23 cellular contexts compared by ENCODE assay signal in the genomic region with DNA sequence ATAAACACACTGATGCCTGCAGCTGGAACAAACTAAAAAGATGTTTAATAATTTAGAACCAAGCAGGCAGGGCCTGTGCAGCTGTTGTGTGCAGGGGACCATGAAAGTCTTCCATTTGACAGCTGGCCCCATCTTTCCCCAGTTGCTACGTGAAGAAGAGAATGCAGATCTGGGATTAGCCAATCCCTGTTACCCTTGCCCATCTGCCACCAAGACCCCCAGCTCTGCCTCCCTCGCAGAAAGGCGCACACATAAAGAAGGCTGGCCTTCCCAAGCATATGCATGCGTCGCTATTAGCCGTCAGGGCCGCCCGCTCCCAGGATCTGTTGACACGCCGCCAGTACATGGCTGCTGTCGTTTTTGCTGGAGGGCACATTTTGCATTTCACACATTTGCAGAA.
"Had no signal": no experiment of that assay in that cellular context is flagged by ENCODE, and none has a peak within 500 bp of the region (broad histone marks: within the 10 kb centered on the region; RNA-seq: fewer than 3 reads in every experiment).

No MANE protein-coding gene starts in this region.

- DNase-seq: activated B cell treated with CpG ODN at 0.5 μM for 24 hours; activated CD4-positive, alpha-beta T cell treated with anti-CD3 and anti-CD28 coated beads for 36 hours; activated CD4-positive, alpha-beta T cell treated with anti-CD3 and anti-CD28 coated beads, Interleukin-2, amount 50 U/mL, for 4 hours; activated CD8-positive, alpha-beta memory T cell treated with anti-CD3 and anti-CD28 coated beads, Interleukin-2, amount 50 U/mL, for 48 hours; activated naive CD4-positive, alpha-beta T cell treated with Interleukin-2 at 50 U/mL for 16 hours; activated naive CD8-positive, alpha-beta T cell treated with anti-CD3 and anti-CD28 coated beads for 36 hours; activated T-cell treated with anti-CD3 and anti-CD28 coated beads, Interleukin-2, amount 50 U/mL, for 48 hours; colonic mucosa; heart right ventricle; left colon; lower lobe of right lung; naive B cell; ovary; stimulated activated CD4-positive, alpha-beta T cell treated with anti-CD3 and anti-CD28 coated beads, Interleukin-4, amount 100 ng/mL, for 24 hours; stimulated activated naive CD4-positive, alpha-beta T cell treated with Interleukin-2 at 50 U/mL for 16 hours; T1000 had no signal

- H3K4me3 Mint-ChIP-seq: activated B cell treated with CpG ODN at 0.5 μM for 24 hours; activated CD4-positive, alpha-beta T cell treated with anti-CD3 and anti-CD28 coated beads for 36 hours; activated naive CD8-positive, alpha-beta T cell treated with anti-CD3 and anti-CD28 coated beads for 36 hours; naive B cell; T-helper 1 cell treated with Interleukin-12 subunit alpha and Interleukin-12 subunit beta and Interleukin-4 antibody, amounts not matched to agents 30 μg/mL and 1 μg/mL, for 36 hours had no signal

- H3K9me3 ChIP-seq: breast epithelium, colonic mucosa, gastroesophageal sphincter, heart right ventricle, lower lobe of right lung, ovary, prostate gland, right atrium auricular region, thoracic aorta, upper lobe of left lung had no signal

- H3K4me3 ChIP-seq: colonic mucosa, lower lobe of right lung, ovary, prostate gland, right atrium auricular region, thoracic aorta, upper lobe of left lung had no signal

- H3K36me3 Mint-ChIP-seq: activated naive CD8-positive, alpha-beta T cell treated with anti-CD3 and anti-CD28 coated beads for 36 hours; naive B cell had no signal

- H3K9me3 Mint-ChIP-seq: activated B cell treated with CpG ODN at 0.5 μM for 24 hours; T-helper 1 cell treated with Interleukin-12 subunit alpha and Interleukin-12 subunit beta and Interleukin-4 antibody, amounts not matched to agents 30 μg/mL and 1 μg/mL, for 36 hours had no signal

- H3K27ac Mint-ChIP-seq: activated B cell treated with CpG ODN at 0.5 μM for 24 hours; activated CD4-positive, alpha-beta T cell treated with anti-CD3 and anti-CD28 coated beads for 36 hours; activated naive CD8-positive, alpha-beta T cell treated with anti-CD3 and anti-CD28 coated beads for 36 hours; naive B cell; T-helper 1 cell treated with Interleukin-12 subunit alpha and Interleukin-12 subunit beta and Interleukin-4 antibody, amounts not matched to agents 30 μg/mL and 1 μg/mL, for 36 hours had no signal

- H3K27me3 Mint-ChIP-seq: activated CD4-positive, alpha-beta T cell treated with anti-CD3 and anti-CD28 coated beads for 36 hours; activated naive CD8-positive, alpha-beta T cell treated with anti-CD3 and anti-CD28 coated beads for 36 hours had no signal

- H3K27me3 ChIP-seq: breast epithelium, colonic mucosa, ovary, right atrium auricular region, upper lobe of left lung had no signal

- H3K36me3 ChIP-seq: breast epithelium, colonic mucosa, gastroesophageal sphincter, heart right ventricle, lower lobe of right lung, ovary, prostate gland, right atrium auricular region, thoracic aorta, upper lobe of left lung had no signal

- H3K27ac ChIP-seq: breast epithelium, colonic mucosa, gastroesophageal sphincter, heart right ventricle, lower lobe of right lung, ovary, prostate gland, right atrium auricular region, thoracic aorta, upper lobe of left lung had no signal

- H3K4me1 Mint-ChIP-seq: activated B cell treated with CpG ODN at 0.5 μM for 24 hours; activated CD4-positive, alpha-beta T cell treated with anti-CD3 and anti-CD28 coated beads for 36 hours; activated naive CD8-positive, alpha-beta T cell treated with anti-CD3 and anti-CD28 coated beads for 36 hours; naive B cell had no signal

- H3K4me1 ChIP-seq: breast epithelium, colonic mucosa, gastroesophageal sphincter, lower lobe of right lung, upper lobe of left lung had no signal
